In the genomic region with DNA sequence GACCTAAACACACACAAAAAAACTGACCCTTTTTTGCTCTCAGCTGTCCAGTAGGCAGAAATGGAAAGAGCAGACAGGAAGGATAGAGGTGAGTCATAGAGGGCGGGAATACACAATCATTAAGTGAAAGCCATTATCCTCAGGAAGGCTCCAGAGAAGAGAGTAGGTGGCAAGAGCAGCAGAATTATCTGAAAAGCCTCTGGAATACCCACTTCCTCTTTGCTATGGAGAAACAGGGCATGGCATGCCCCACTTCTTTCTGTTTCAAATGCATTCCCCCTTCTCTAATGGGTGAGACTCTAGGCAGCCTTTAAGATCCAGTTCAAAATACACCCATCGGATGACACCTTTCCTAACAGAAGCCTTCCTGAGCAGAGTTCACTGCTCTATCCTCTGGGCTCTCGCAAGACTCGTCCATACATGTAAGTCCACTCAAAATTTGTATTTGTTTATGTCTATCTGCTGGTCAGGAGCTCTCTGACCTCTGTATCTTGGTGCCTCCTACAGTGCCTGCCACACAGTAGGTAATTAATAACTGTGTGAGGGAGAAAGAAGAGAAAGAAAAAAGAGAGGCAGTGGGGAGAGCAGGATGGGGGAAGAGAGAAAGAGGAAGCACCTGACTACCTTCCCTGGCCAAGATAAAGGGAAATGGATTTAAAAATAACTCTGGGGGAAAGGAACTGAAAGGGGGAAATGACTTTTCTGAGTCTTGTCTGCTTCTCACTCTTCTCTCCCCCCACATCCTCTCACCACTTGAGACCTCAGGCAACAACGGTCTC, we compare ENCODE assay signal across 6 cellular contexts.
DNase-seq lines count a peak whose midpoint lies in the region; ATAC-seq and FAIRE-seq lines count a peak whose summit lies in the region.

No MANE protein-coding gene starts in this region.

- ATAC-seq in GM21723 (IDR thresholded peaks at IDR 0.05; ENCODE audit: unreplicated experiment), result peak; percentile 82

- FAIRE-seq in urothelium cell line (lab: Jason Lieb, UNC), result no peak

- DNase-seq in DMS53 (lab: John Stamatoyannopoulos, UW) (peak; percentile 53), NCI-H2029 treated with DMSO at 0.1 percent for 48 hours (lab: John Stamatoyannopoulos, UW) (peak; percentile 31), fibroblast of peridontal ligament (ENCODE audit: extremely low read depth) (peak; percentile 46), urothelium cell line (ENCODE audit: low spot score) (peak; percentile 77)
- DNase-seq in stimulated activated CD4-positive, alpha-beta T cell treated with anti-CD3 and anti-CD28 coated beads, Interleukin-2, amount 100 ng/mL, for 48 hours, result no peak

Comparison
In these comparisons a context has a peak if more than half of its experiments do, and no peak if none do; other contexts are left out.
1. DNase-seq: peak in DMS53 (single experiment), NCI-H2029 treated with DMSO at 0.1 percent for 48 hours (single experiment), fibroblast of peridontal ligament (single experiment) and urothelium cell line (single experiment); none in stimulated activated CD4-positive, alpha-beta T cell treated with anti-CD3 and anti-CD28 coated beads, Interleukin-2, amount 100 ng/mL, for 48 hours (0 of 2).